Comparison of ENCODE assay signal across 37 cellular contexts in genomic region chr1:229981736-229982135, GRCh38.
A peak's percentile ranks its signal among the peaks of the same experiment; 100 is the strongest.
DNase-seq lines count a peak whose midpoint lies in the region; ATAC-seq, FAIRE-seq and TF ChIP-seq lines count a peak whose summit lies in the region.
"Had no signal": no experiment of that assay in that cellular context is flagged by ENCODE, and none has a peak within 500 bp of the region (broad histone marks: within the 10 kb centered on the region; RNA-seq: fewer than 3 reads in every experiment).

No MANE protein-coding gene starts in this region.

- no peak for TF ChIP-seq CTCF in HEK293 (tag by site-specific recombination; IDR thresholded peaks at IDR 0.05)
- TF ChIP-seq CTCF in bronchial epithelial cell (IDR thresholded peaks at IDR 0.05; ENCODE audit: insufficient read depth, low read length, severe bottlenecking), result no peak

- peak; percentile 60 for FAIRE-seq in bronchial epithelial cell (lab: Jason Lieb, UNC)
- FAIRE-seq: A204.1, A549, D721Med had no signal

- H3K4me3 Mint-ChIP-seq in activated naive CD8-positive, alpha-beta T cell treated with anti-CD3 and anti-CD28 coated beads, Interleukin-2, amount 50 U/mL, for 24 hours, result no peak overlapping the region
- H3K4me3 Mint-ChIP-seq: B cell; CD14-positive monocyte; CD4-positive, alpha-beta memory T cell; CD4-positive, alpha-beta T cell; CD4-positive, CD25-positive, alpha-beta regulatory T cell; CD8-positive, alpha-beta memory T cell; CD8-positive, alpha-beta T cell had no signal

- no peaks in the 10 kb centered on the region for H3K4me1 Mint-ChIP-seq in activated naive CD8-positive, alpha-beta T cell treated with anti-CD3 and anti-CD28 coated beads, Interleukin-2, amount 50 U/mL, for 24 hours
- H3K4me1 Mint-ChIP-seq: B cell; CD4-positive, alpha-beta memory T cell; CD4-positive, CD25-positive, alpha-beta regulatory T cell; CD8-positive, alpha-beta memory T cell had no signal

- H3K4me3 ChIP-seq in HEK293 (ENCODE audit: low read depth, low read length) (no peak overlapping the region), bronchial epithelial cell (ENCODE audit: low read depth, low read length) (no peak overlapping the region)
- H3K4me3 ChIP-seq: A549; BLaER1; BLaER1 treated with 17β-estradiol and CSF1 and Interleukin-3, amounts not matched to agents 10 nM and 100 nM had no signal

- no peak overlapping the region for H3K27ac Mint-ChIP-seq in activated naive CD8-positive, alpha-beta T cell treated with anti-CD3 and anti-CD28 coated beads, Interleukin-2, amount 50 U/mL, for 24 hours
- H3K27ac Mint-ChIP-seq: B cell; CD14-positive monocyte; CD4-positive, alpha-beta memory T cell; CD4-positive, alpha-beta T cell; CD4-positive, CD25-positive, alpha-beta regulatory T cell; CD8-positive, alpha-beta memory T cell; CD8-positive, alpha-beta T cell had no signal

- CTCF ChIA-PET in HEK293 (lab: Yijun Ruan, JAX), result interaction anchor here (1.0 kb wide), 1 partner anchor 10 kb away, joined by 3 read pairs; no protein-coding TSS in a partner anchor

- H3K27me3 Mint-ChIP-seq in activated naive CD8-positive, alpha-beta T cell treated with anti-CD3 and anti-CD28 coated beads, Interleukin-2, amount 50 U/mL, for 24 hours, result peaks cover 6% of the 10 kb centered on the region
- H3K27me3 Mint-ChIP-seq: CD4-positive, CD25-positive, alpha-beta regulatory T cell had no signal

- H3K9me3 ChIP-seq in HEK293 (ENCODE audit: control insufficient read depth, insufficient read depth, low read depth, low read length), result no peaks in the 10 kb centered on the region
- H3K9me3 ChIP-seq: BE2C, Caco-2 had no signal

- H3K36me3 ChIP-seq in HEK293 (ENCODE audit: control insufficient read depth in 2 of 2, insufficient read depth in 1 of 2, low read length in 2 of 2) (no peaks in the 10 kb centered on the region), bronchial epithelial cell (ENCODE audit: control insufficient read depth, insufficient read depth, low read length) (no peaks in the 10 kb centered on the region)
- H3K36me3 ChIP-seq: BE2C; BLaER1; BLaER1 treated with 17β-estradiol and CSF1 and Interleukin-3, amounts not matched to agents 10 nM and 100 nM had no signal

- H3K27me3 ChIP-seq in bronchial epithelial cell (ENCODE audit: control insufficient read depth, insufficient read depth, low read length), result no peaks in the 10 kb centered on the region
- H3K27me3 ChIP-seq: BE2C; BLaER1; BLaER1 treated with 17β-estradiol and CSF1 and Interleukin-3, amounts not matched to agents 10 nM and 100 nM had no signal

- no peak overlapping the region for H3K27ac ChIP-seq in HEK293 (ENCODE audit: extremely low read depth, low read depth, low read length)
- H3K27ac ChIP-seq: 22Rv1; A549; BLaER1; BLaER1 treated with 17β-estradiol and CSF1 and Interleukin-3, amounts not matched to agents 10 nM and 100 nM; C4-2B had no signal

- no peaks in the 10 kb centered on the region for H3K9me3 Mint-ChIP-seq in activated naive CD8-positive, alpha-beta T cell treated with anti-CD3 and anti-CD28 coated beads, Interleukin-2, amount 50 U/mL, for 24 hours
- H3K9me3 Mint-ChIP-seq: CD8-positive, alpha-beta memory T cell; CD8-positive, alpha-beta T cell had no signal

- DNase-seq in Ammon's horn (ENCODE audit: low spot score) (peak; percentile 62), bronchial epithelial cell (ENCODE audit: low read depth) (no peak), medulla oblongata (ENCODE audit: extremely low spot score) (peak; percentile 22), NCI-H446 (lab: John Stamatoyannopoulos, UW) (no peak), SHP77 treated with DMSO at 0.1 percent for 48 hours (lab: John Stamatoyannopoulos, UW) (no peak)
- DNase-seq in activated naive CD8-positive, alpha-beta T cell treated with anti-CD3 and anti-CD28 coated beads, Interleukin-2, amount 50 U/mL, for 24 hours, result no peak
- DNase-seq: 8988T; ACHN; AML-193; BE2C; C1 segment of cervical spinal cord; Caco-2; Calu3; CD4-positive, alpha-beta memory T cell; CD4-positive, alpha-beta T cell; CD4-positive, CD25-positive, alpha-beta regulatory T cell; CD8-positive, alpha-beta memory T cell; CD8-positive, alpha-beta T cell; COR-L47; DMS 273 treated with DMSO at 0.1 percent for 48 hours; DMS153; DMS53; DMS79; DMS79 treated with DMSO at 0.1 percent for 48 hours; DND-41; EL had no signal

- no peaks in the 10 kb centered on the region for H3K4me1 ChIP-seq in HEK293 (ENCODE audit: control insufficient read depth, insufficient read depth, low read length)
- H3K4me1 ChIP-seq: BE2C, Caco-2 had no signal

- no peak for ATAC-seq in HG03432 (IDR thresholded peaks at IDR 0.05; ENCODE audit: unreplicated experiment)
- no peak for ATAC-seq in activated naive CD8-positive, alpha-beta T cell treated with anti-CD3 and anti-CD28 coated beads, Interleukin-2, amount 50 U/mL, for 24 hours
- ATAC-seq: A549; CD8-positive, alpha-beta T cell had no signal

- POLR2A ChIA-PET in HEK293 (lab: Yijun Ruan, JAX), result no interaction called here

- H3K36me3 Mint-ChIP-seq in activated naive CD8-positive, alpha-beta T cell treated with anti-CD3 and anti-CD28 coated beads, Interleukin-2, amount 50 U/mL, for 24 hours (ENCODE audit: low read depth), result no peaks in the 10 kb centered on the region
- H3K36me3 Mint-ChIP-seq: CD14-positive monocyte; CD4-positive, alpha-beta memory T cell; CD4-positive, CD25-positive, alpha-beta regulatory T cell; CD8-positive, alpha-beta T cell had no signal

TF ChIP-seq in HEK293, 187 proteins besides CTCF, POLR2A, EP300 and RAD21:
- TF ChIP-seq ZNF692 (tag by site-specific recombination; IDR thresholded peaks at IDR 0.05) (no peak), ZNF521 (tag by site-specific recombination; IDR thresholded peaks at IDR 0.05) (no peak), ZBTB49 (tag by site-specific recombination; IDR thresholded peaks at IDR 0.05; ENCODE audit: low read depth) (no peak), ZNF239 (tag by site-specific recombination; IDR thresholded peaks at IDR 0.05) (no peak), EGR2 (tag by site-specific recombination; IDR thresholded peaks at IDR 0.05; ENCODE audit: low read depth) (peak; percentile 47)
TF ChIP-seq in HEK293: peak in this region for 1.

Comparison
In these comparisons a context has a peak if more than half of its experiments do, and no peak if none do; other contexts are left out.
1. DNase-seq: peak in Ammon's horn (single experiment) and medulla oblongata (single experiment); none in bronchial epithelial cell (single experiment), NCI-H446 (0 of 2), SHP77 treated with DMSO at 0.1 percent for 48 hours (single experiment) and activated naive CD8-positive, alpha-beta T cell treated with anti-CD3 and anti-CD28 coated beads, Interleukin-2, amount 50 U/mL, for 24 hours (single experiment).